ENCODE assay signal across 1 cellular context in the genomic region with DNA sequence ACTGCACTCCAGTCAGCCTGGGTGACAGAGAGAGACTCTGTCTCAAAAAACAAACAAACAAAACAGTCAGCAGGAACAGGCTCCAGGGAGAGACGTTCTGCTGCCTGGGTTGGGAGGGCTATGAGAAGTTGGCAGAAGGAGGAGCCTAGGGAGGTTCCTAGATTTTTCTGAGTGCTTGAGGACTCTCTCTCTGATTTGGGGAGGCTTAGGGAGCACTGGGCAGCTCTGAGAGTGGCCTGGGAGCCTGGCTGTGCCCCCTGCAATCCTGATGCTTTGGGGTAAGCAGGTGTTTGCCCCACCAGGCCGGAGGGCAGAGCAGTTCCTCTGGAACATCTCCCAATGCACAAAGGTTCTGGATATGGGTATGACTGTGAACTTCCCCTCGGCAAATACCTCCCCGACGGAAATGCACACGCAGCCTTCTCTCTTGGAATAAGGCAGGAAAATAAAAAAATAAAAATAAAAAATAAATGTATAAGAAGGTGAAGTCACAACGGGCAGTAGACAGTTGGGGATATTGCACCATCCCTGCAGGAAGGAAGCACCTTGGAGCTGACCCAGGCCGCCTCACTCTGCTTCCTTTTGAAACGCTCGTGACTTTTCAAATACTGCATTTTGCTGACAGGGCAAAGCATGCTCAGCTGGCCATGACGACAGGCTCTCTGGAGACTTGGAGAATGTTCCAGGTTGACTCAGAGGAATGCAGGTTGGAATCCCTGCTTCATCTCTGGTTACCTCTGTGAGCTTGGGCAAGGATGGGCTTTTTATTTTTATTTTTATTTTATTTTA.
TF ChIP-seq lines count a peak whose summit lies in the region.

No MANE protein-coding gene starts in this region.

TF ChIP-seq in HepG2, 621 proteins besides CTCF, POLR2A, EP300 and RAD21 (continued from another document and continues in another):
- TF ChIP-seq HNF1B (CRISPR knock-in tag; IDR thresholded peaks at IDR 0.05) = peak; percentile 30; the same call in 1 of the 2 replicates
- TF ChIP-seq, protein P1, sequence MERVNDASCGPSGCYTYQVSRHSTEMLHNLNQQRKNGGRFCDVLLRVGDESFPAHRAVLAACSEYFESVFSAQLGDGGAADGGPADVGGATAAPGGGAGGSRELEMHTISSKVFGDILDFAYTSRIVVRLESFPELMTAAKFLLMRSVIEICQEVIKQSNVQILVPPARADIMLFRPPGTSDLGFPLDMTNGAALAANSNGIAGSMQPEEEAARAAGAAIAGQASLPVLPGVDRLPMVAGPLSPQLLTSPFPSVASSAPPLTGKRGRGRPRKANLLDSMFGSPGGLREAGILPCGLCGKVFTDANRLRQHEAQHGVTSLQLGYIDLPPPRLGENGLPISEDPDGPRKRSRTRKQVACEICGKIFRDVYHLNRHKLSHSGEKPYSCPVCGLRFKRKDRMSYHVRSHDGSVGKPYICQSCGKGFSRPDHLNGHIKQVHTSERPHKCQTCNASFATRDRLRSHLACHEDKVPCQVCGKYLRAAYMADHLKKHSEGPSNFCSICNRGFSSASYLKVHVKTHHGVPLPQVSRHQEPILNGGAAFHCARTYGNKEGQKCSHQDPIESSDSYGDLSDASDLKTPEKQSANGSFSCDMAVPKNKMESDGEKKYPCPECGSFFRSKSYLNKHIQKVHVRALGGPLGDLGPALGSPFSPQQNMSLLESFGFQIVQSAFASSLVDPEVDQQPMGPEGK (CRISPR knock-in tag; IDR thresholded peaks at IDR 0.05) = no peak
- peak; percentile 82 for TF ChIP-seq TFAP4 (IDR thresholded peaks at IDR 0.05; ENCODE audit: borderline replicate concordance, low read depth)
- 0 out of 2 replicates have a peak, but pooled peaks have one; percentile 34 for TF ChIP-seq CEBPB (IDR thresholded peaks at IDR 0.05; ENCODE audit: borderline replicate concordance, low read depth, low read length)
- TF ChIP-seq, protein P2, sequence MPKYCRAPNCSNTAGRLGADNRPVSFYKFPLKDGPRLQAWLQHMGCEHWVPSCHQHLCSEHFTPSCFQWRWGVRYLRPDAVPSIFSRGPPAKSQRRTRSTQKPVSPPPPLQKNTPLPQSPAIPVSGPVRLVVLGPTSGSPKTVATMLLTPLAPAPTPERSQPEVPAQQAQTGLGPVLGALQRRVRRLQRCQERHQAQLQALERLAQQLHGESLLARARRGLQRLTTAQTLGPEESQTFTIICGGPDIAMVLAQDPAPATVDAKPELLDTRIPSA (CRISPR knock-in tag; IDR thresholded peaks at IDR 0.05; ENCODE audit: borderline replicate concordance) = no peak
- no peak for TF ChIP-seq FOXP4 (CRISPR knock-in tag; IDR thresholded peaks at IDR 0.05)
- TF ChIP-seq ZNF263 (CRISPR knock-in tag; IDR thresholded peaks at IDR 0.05) = peak; percentile 85
- TF ChIP-seq ATAD3A (CRISPR knock-in tag; IDR thresholded peaks at IDR 0.05) = no peak
- no peak for TF ChIP-seq NFIB (CRISPR knock-in tag; IDR thresholded peaks at IDR 0.05; ENCODE audit: borderline replicate concordance)
- TF ChIP-seq MAFF (IDR thresholded peaks at IDR 0.05; ENCODE audit: low read depth, low read length) = peak; percentile 98
- TF ChIP-seq ARID5B (CRISPR knock-in tag; IDR thresholded peaks at IDR 0.05) = peak; percentile 27; the same call in 1 of the 2 replicates
- no peak for TF ChIP-seq IKZF1 (IDR thresholded peaks at IDR 0.05)
- no peak for TF ChIP-seq AGO2 (optimal IDR thresholded peaks at IDR 0.05; ENCODE audit: low read depth, low read length)
- TF ChIP-seq EHMT2 (IDR thresholded peaks at IDR 0.05; ENCODE audit: borderline replicate concordance, low read depth, low read length) = no peak
- peak; percentile 99 for TF ChIP-seq MAFK (conservative IDR thresholded peaks at IDR 0.05 in 1 of 2, IDR thresholded peaks at IDR 0.05 in 1 of 2; ENCODE audit: low read length in 2 of 2)
- no peak for TF ChIP-seq PAX8 (CRISPR knock-in tag; IDR thresholded peaks at IDR 0.05; ENCODE audit: borderline replicate concordance)
- peak; percentile 55 for TF ChIP-seq CEBPG (CRISPR knock-in tag; IDR thresholded peaks at IDR 0.05)
- TF ChIP-seq ZNF777 (CRISPR knock-in tag; IDR thresholded peaks at IDR 0.05) = 0 out of 2 replicates have a peak, but pooled peaks have one; percentile 16
- TF ChIP-seq KDM6A (CRISPR knock-in tag; IDR thresholded peaks at IDR 0.05; ENCODE audit: low read depth) = no peak
- no peak for TF ChIP-seq TRIM22 (IDR thresholded peaks at IDR 0.05)
- no peak for TF ChIP-seq E2F1 (CRISPR knock-in tag; IDR thresholded peaks at IDR 0.05)
- peak; percentile 20; the same call in 1 of the 2 replicates for TF ChIP-seq FOSL2 (CRISPR knock-in tag; IDR thresholded peaks at IDR 0.05)
- TF ChIP-seq ZNF501 (CRISPR knock-in tag; IDR thresholded peaks at IDR 0.05) = peak; percentile 44
- TF ChIP-seq RARA (CRISPR knock-in tag; IDR thresholded peaks at IDR 0.05) = peak; percentile 34; the same call in 1 of the 2 replicates
- TF ChIP-seq ZMYM2 (CRISPR knock-in tag; IDR thresholded peaks at IDR 0.05) = 0 out of 2 replicates have a peak, but pooled peaks have one; percentile 5
- TF ChIP-seq, protein P3, sequence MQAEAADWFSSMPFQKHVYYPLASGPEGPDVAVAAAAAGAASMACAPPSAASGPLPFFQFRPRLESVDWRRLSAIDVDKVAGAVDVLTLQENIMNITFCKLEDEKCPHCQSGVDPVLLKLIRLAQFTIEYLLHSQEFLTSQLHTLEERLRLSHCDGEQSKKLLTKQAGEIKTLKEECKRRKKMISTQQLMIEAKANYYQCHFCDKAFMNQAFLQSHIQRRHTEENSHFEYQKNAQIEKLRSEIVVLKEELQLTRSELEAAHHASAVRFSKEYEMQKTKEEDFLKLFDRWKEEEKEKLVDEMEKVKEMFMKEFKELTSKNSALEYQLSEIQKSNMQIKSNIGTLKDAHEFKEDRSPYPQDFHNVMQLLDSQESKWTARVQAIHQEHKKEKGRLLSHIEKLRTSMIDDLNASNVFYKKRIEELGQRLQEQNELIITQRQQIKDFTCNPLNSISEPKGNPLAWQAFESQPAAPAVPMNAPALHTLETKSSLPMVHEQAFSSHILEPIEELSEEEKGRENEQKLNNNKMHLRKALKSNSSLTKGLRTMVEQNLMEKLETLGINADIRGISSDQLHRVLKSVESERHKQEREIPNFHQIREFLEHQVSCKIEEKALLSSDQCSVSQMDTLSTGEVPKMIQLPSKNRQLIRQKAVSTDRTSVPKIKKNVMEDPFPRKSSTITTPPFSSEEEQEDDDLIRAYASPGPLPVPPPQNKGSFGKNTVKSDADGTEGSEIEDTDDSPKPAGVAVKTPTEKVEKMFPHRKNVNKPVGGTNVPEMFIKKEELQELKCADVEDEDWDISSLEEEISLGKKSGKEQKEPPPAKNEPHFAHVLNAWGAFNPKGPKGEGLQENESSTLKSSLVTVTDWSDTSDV (CRISPR knock-in tag; IDR thresholded peaks at IDR 0.05) = no peak
- TF ChIP-seq, protein P4, sequence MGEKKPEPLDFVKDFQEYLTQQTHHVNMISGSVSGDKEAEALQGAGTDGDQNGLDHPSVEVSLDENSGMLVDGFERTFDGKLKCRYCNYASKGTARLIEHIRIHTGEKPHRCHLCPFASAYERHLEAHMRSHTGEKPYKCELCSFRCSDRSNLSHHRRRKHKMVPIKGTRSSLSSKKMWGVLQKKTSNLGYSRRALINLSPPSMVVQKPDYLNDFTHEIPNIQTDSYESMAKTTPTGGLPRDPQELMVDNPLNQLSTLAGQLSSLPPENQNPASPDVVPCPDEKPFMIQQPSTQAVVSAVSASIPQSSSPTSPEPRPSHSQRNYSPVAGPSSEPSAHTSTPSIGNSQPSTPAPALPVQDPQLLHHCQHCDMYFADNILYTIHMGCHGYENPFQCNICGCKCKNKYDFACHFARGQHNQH (CRISPR knock-in tag; IDR thresholded peaks at IDR 0.05) = no peak
- TF ChIP-seq ZMYM3 (CRISPR knock-in tag; IDR thresholded peaks at IDR 0.05) = 0 out of 2 replicates have a peak, but pooled peaks have one; percentile 9
- peak; percentile 68; the same call in 1 of the 2 replicates for TF ChIP-seq MAFG (CRISPR knock-in tag; IDR thresholded peaks at IDR 0.05)
